9 cellular contexts compared by ENCODE assay signal in genomic region chr7:25857376-25858067, GRCh38.
A peak's percentile ranks its signal among the peaks of the same experiment; 100 is the strongest.
DNase-seq lines count a peak whose midpoint lies in the region; ATAC-seq and TF ChIP-seq lines count a peak whose summit lies in the region.
"Had no signal": no experiment of that assay in that cellular context is flagged by ENCODE, and none has a peak within 500 bp of the region (broad histone marks: within the 10 kb centered on the region; RNA-seq: fewer than 3 reads in every experiment).

No MANE protein-coding gene starts in this region.

- no peaks in the 10 kb centered on the region for H4K20me1 ChIP-seq in PC-3 (ENCODE audit: low read length)

- in situ Hi-C loops in ACHN (cut with HindIII; ENCODE audit: low pct_ligation_motif_present, low pct_unique_long_range_greater_than_20kb, low sequenced_read_pairs), result no loop called here

- H3K4me1 Mint-ChIP-seq in T-helper 17 cell, result peaks cover 12% of the 10 kb centered on the region

- 8% methylated on average over 21 of the region's 21 CpGs for whole genome bisulfite sequencing in right cardiac atrium

- H3K36me3 Mint-ChIP-seq in T-helper 17 cell (ENCODE audit: low read depth), result peaks cover 2% of the 10 kb centered on the region

- H3K36me3 ChIP-seq in PC-3 (ENCODE audit: low read depth, low read length) (no peaks in the 10 kb centered on the region), uterus (no peaks in the 10 kb centered on the region)

- H3K27me3 Mint-ChIP-seq in T-helper 17 cell, result peaks cover 55% of the 10 kb centered on the region

- H2AFZ ChIP-seq in PC-3 (ENCODE audit: low read length), result peak overlapping the region; percentile 93

- H3K4me3 ChIP-seq in HL-60 (replicated peaks; ENCODE audit: insufficient read depth, low read length) (peak overlapping the region; percentile 42), PC-3 (ENCODE audit: low read length) (peak overlapping the region; percentile 87), right cardiac atrium (ENCODE audit: low read length) (no peak overlapping the region), uterus (peak overlapping the region; percentile 40 to 54)

- no peaks in the 10 kb centered on the region for H3K79me2 ChIP-seq in PC-3 (ENCODE audit: low read length)

- ATAC-seq in PC-3 (no peak; the same call in 1 of the 2 replicates), right cardiac atrium (peak in 1 of 2 donors; percentile 2), T-helper 17 cell (no peak)

- H3K9me3 ChIP-seq in PC-3 (ENCODE audit: low read length) (no peaks in the 10 kb centered on the region), right cardiac atrium (ENCODE audit: control insufficient read depth, low read length) (no peaks in the 10 kb centered on the region), uterus (no peaks in the 10 kb centered on the region), T-helper 17 cell (ENCODE audit: control insufficient read depth, low read length, poor library complexity, severe bottlenecking) (peaks cover 47% of the 10 kb centered on the region)

- peak overlapping the region; percentile 99 for H3K4me2 ChIP-seq in PC-3 (ENCODE audit: low read length)

- H3K9ac ChIP-seq in PC-3 (ENCODE audit: low read length), result peak overlapping the region; percentile 58

- peaks cover 16% of the 10 kb centered on the region for H3K4me1 ChIP-seq in PC-3 (ENCODE audit: insufficient read depth, low read length)
- no peaks in the 10 kb centered on the region for H3K4me1 ChIP-seq in right cardiac atrium (ENCODE audit: control insufficient read depth, insufficient read depth, low read length)
- H3K4me1 ChIP-seq in uterus, result peaks cover 5 to 10% of the 10 kb centered on the region in 2 donors

- CTCF ChIA-PET in PC-3 (lab: Charles Lee), result no interaction called here

- H3K27ac ChIP-seq in HL-60 (replicated peaks) (peak overlapping the region; percentile 97), PC-3 (ENCODE audit: low read length) (peak overlapping the region; percentile 55), right cardiac atrium (ENCODE audit: low read length) (no peak overlapping the region), uterus (peak overlapping the region; percentile 83 to 86)

- no peak for TF ChIP-seq CTCF in HL-60 (IDR thresholded peaks at IDR 0.05; ENCODE audit: insufficient read depth, low read length)
- no peak for TF ChIP-seq CTCF in PC-3 (conservative IDR thresholded peaks at IDR 0.05; ENCODE audit: low read depth, low read length)
- TF ChIP-seq CTCF in uterus (IDR thresholded peaks at IDR 0.05), result no peak

- H3K27me3 ChIP-seq in HL-60 (ENCODE audit: insufficient read depth, poor library complexity, severe bottlenecking) (no peaks in the 10 kb centered on the region), PC-3 (ENCODE audit: low read length) (peaks cover 22% of the 10 kb centered on the region), right cardiac atrium (ENCODE audit: control insufficient read depth, insufficient read depth) (peaks cover 4% of the 10 kb centered on the region), uterus (peaks cover 0 to 5% of the 10 kb centered on the region in 2 donors)

- H3K27ac Mint-ChIP-seq in T-helper 17 cell, result no peak overlapping the region
- H3K27ac Mint-ChIP-seq: dendritic cell treated with granulocyte-macrophage colony-stimulating factor and Interleukin-4, amounts not matched to agents 40 ng/mL and 50 ng/mL, for 4 days had no signal

- POLR2A ChIA-PET in PC-3 (lab: Charles Lee; ENCODE audit: unreplicated experiment), result no interaction called here

- H3K4me3 Mint-ChIP-seq in T-helper 17 cell, result no peak overlapping the region
- H3K4me3 Mint-ChIP-seq: dendritic cell treated with granulocyte-macrophage colony-stimulating factor and Interleukin-4, amounts not matched to agents 40 ng/mL and 50 ng/mL, for 4 days had no signal

- TSS peak; percentile 87 for BruUV-seq in PC-3 (replicated peaks; lab: Mats Ljungman, UMichigan)

- intact Hi-C loops in PC-3 (cut with micrococcal nuclease), result no loop called here
- intact Hi-C loops in right cardiac atrium (cut with DNase I), result loop anchor here in 1 of 4 donors (10.0 kb wide), 1 partner anchor 593 kb away; no protein-coding TSS in a partner anchor
- intact Hi-C loops in uterus (cut with DNase I; ENCODE audit: low total_unique reads), result loop anchor here (5.0 to 10.0 kb wide), 3 partner anchors 293 to 1325 kb away; partner anchors contain the start of gene HOXA9

- DNase-seq in ACHN, result peak; percentile 89
- DNase-seq in HL-60 (ENCODE audit: low read depth in 1 of 2, low spot score in 1 of 2), result peak; percentile 79 to 89
- peak; percentile 43 for DNase-seq in PC-3
- DNase-seq in right cardiac atrium, result peak in 2 of 3 donors; percentile 44 to 55
- DNase-seq in uterus, result peak; percentile 64 to 89
- DNase-seq in effector CD4-positive, alpha-beta T cell, result no peak
- DNase-seq in T-helper 17 cell, result no peak
- no peak for DNase-seq in amygdala (lab: John Stamatoyannopoulos, UW)

- no peaks in the 10 kb centered on the region for H3K9me2 ChIP-seq in PC-3 (replicated peaks; ENCODE audit: low read length)

- TF ChIP-seq POLR2A in uterus (IDR thresholded peaks at IDR 0.05), result no peak

- H3F3A ChIP-seq in PC-3 (ENCODE audit: low read length, unreplicated experiment), result no peaks in the 10 kb centered on the region

Comparison
In these comparisons a context has a peak if more than half of its experiments do, and no peak if none do; other contexts are left out.
1. DNase-seq: peak in ACHN (single experiment), HL-60 (2 of 2), PC-3 (single experiment), right cardiac atrium (2 of 3) and uterus (2 of 2); none in effector CD4-positive, alpha-beta T cell (single experiment), T-helper 17 cell (0 of 3) and amygdala (0 of 56).